17 cellular contexts compared by ENCODE assay signal in the genomic region with DNA sequence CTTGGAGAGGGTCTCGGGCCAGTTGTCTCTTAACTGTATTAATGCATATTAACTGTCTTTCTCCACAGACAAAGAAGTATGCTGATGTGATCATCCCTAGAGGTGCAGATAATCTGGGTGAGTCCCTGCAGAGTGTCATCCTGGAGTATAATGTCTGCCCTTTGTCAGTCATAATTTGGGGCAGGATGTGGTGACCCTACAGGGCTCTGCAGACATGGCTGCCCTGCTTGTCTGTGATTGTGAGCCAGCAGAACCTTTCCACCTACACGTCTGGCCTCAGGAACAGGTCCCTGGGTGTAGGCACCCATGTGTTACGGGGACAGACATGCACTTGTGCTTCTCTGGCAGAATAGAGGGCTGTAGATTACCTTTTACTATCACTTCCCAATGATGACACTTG.
DNase-seq lines count a peak whose midpoint lies in the region; ATAC-seq and TF ChIP-seq lines count a peak whose summit lies in the region.
"Had no signal": no experiment of that assay in that cellular context is flagged by ENCODE, and none has a peak within 500 bp of the region (broad histone marks: within the 10 kb centered on the region; RNA-seq: fewer than 3 reads in every experiment).

No MANE protein-coding gene starts in this region.

- peak overlapping the region; percentile 46; the same call in 1 of the 2 replicates for H4K5ac ChIP-seq in IMR-90 (ENCODE audit: low read depth, low read length)

- H3K56ac ChIP-seq in IMR-90 (ENCODE audit: extremely low read depth, insufficient read depth, low read length) = no peak overlapping the region

- H2BK15ac ChIP-seq in IMR-90 (ENCODE audit: low read depth, low read length) = peak overlapping the region; percentile 11; the same call in 1 of the 3 replicates

- H4K20me1 ChIP-seq in DND-41 (ENCODE audit: insufficient read depth, low read length) (peaks cover 35% of the 10 kb centered on the region), IMR-90 (ENCODE audit: insufficient read depth, low read length) (no peaks in the 10 kb centered on the region)

- DNase-seq in activated CD8-positive, alpha-beta memory T cell treated with anti-CD3 and anti-CD28 coated beads, Interleukin-2, amount 10 ng/mL, durations not matched to agents 7 days and 5 days = peak; percentile 59
- DNase-seq in activated CD8-positive, alpha-beta memory T cell treated with anti-CD3 and anti-CD28 coated beads, Interleukin-2, amount 50 U/mL, for 48 hours = no peak
- DNase-seq in DND-41 (no peak), IMR-90 (no peak), islet precursor cell (peak; percentile 52), AG08395 (ENCODE audit: low spot score) (no peak)
- DNase-seq: Caco-2; CD8-positive, alpha-beta memory T cell; DMS53; GOT3 had no signal

- CTCF ChIA-PET in activated CD8-positive, alpha-beta memory T cell treated with anti-CD3 and anti-CD28 coated beads, Interleukin-2, amount 10 ng/mL, durations not matched to agents 7 days and 5 days (lab: Charles Lee) = interaction anchor here (1.6 kb wide), 1 partner anchor 9 kb away, joined by 4 read pairs; no protein-coding TSS in a partner anchor
- CTCF ChIA-PET in IMR-90 (lab: Yijun Ruan, JAX) = interaction anchor here (0.5 to 0.9 kb wide), 2 partner anchors 77 to 145 kb away, joined by 3 read pairs; no protein-coding TSS in a partner anchor

- H3K79me1 ChIP-seq in IMR-90 (ENCODE audit: low read depth in 1 of 2, low read length in 2 of 2) = peaks cover 22 to 60% of the 10 kb centered on the region in 2 experiments; a peak in 3 of 4 replicates

- H2BK5ac ChIP-seq in IMR-90 (ENCODE audit: low read depth, low read length, poor library complexity, severe bottlenecking) = peak overlapping the region; percentile 59

- BruUV-seq in IMR-90 (replicated peaks; lab: Mats Ljungman, UMichigan) = no TSS peak

- no peak overlapping the region for H2BK120ac ChIP-seq in IMR-90 (ENCODE audit: low read depth, low read length)

- no peak overlapping the region for H3K23ac ChIP-seq in IMR-90 (ENCODE audit: low read depth, low read length)

- H3K27ac Mint-ChIP-seq in activated CD8-positive, alpha-beta memory T cell treated with anti-CD3 and anti-CD28 coated beads, Interleukin-2, amount 10 ng/mL, durations not matched to agents 7 days and 5 days = peak overlapping the region; percentile 47
- H3K27ac Mint-ChIP-seq: CD14-positive monocyte had no signal

- H3K4ac ChIP-seq in IMR-90 (ENCODE audit: low read depth, low read length) = 0 out of 2 replicates have a peak overlapping the region, but pooled peaks have one; percentile 6

- intact Hi-C loops in IMR-90 (cut with micrococcal nuclease) = no loop called here

- H3K36me3 Mint-ChIP-seq in activated CD8-positive, alpha-beta memory T cell treated with anti-CD3 and anti-CD28 coated beads, Interleukin-2, amount 10 ng/mL, durations not matched to agents 7 days and 5 days = peaks cover 12% of the 10 kb centered on the region

- H3K14ac ChIP-seq in IMR-90 (replicated peaks; ENCODE audit: low read depth, low read length) = 0 out of 2 replicates have a peak overlapping the region, but pooled peaks have one; percentile 35

- no peak overlapping the region for H4K8ac ChIP-seq in IMR-90 (ENCODE audit: low read depth in 2 of 2, low read length in 2 of 2)

- no CpG with 5 or more reads among the region's 3 CpGs for WGBS in IMR-90 (ENCODE audit: extremely low coverage in 2 of 2, insufficient read length in 1 of 2), 2 experiments

- H3K9me3 Mint-ChIP-seq in activated CD8-positive, alpha-beta memory T cell treated with anti-CD3 and anti-CD28 coated beads, Interleukin-2, amount 10 ng/mL, durations not matched to agents 7 days and 5 days (ENCODE audit: low read depth) = no peaks in the 10 kb centered on the region
- H3K9me3 Mint-ChIP-seq: CD8-positive, alpha-beta memory T cell had no signal

- H3K4me3 Mint-ChIP-seq in activated CD8-positive, alpha-beta memory T cell treated with anti-CD3 and anti-CD28 coated beads, Interleukin-2, amount 10 ng/mL, durations not matched to agents 7 days and 5 days = no peak overlapping the region
- H3K4me3 Mint-ChIP-seq: CD14-positive monocyte; CD8-positive, alpha-beta memory T cell had no signal

- H4K91ac ChIP-seq in IMR-90 (ENCODE audit: insufficient read depth, low read depth, low read length) = peak overlapping the region; percentile 1; the same call in 1 of the 2 replicates

- H3K4me1 Mint-ChIP-seq in activated CD8-positive, alpha-beta memory T cell treated with anti-CD3 and anti-CD28 coated beads, Interleukin-2, amount 10 ng/mL, durations not matched to agents 7 days and 5 days = peaks cover 7% of the 10 kb centered on the region
- H3K4me1 Mint-ChIP-seq: CD8-positive, alpha-beta memory T cell had no signal

- H3K4me3 ChIP-seq in DND-41 (ENCODE audit: low read depth in 1 of 2, low read length in 2 of 2) (no peak overlapping the region), IMR-90 (ENCODE audit: insufficient read depth, low read depth, low read length) (no peak overlapping the region)
- H3K4me3 ChIP-seq: A549, GM12878, HAP-1, K562 had no signal

- H3K79me2 ChIP-seq in DND-41 (ENCODE audit: insufficient read depth, low read length) = peaks cover 40% of the 10 kb centered on the region

- no peaks in the 10 kb centered on the region for H3K27me3 Mint-ChIP-seq in activated CD8-positive, alpha-beta memory T cell treated with anti-CD3 and anti-CD28 coated beads, Interleukin-2, amount 10 ng/mL, durations not matched to agents 7 days and 5 days
- H3K27me3 Mint-ChIP-seq: CD8-positive, alpha-beta memory T cell had no signal

- in situ Hi-C loops in IMR-90 (cut with MboI; ENCODE audit: low sequenced_read_pairs) = no loop called here

- no peak overlapping the region for H2AK9ac ChIP-seq in IMR-90 (replicated peaks; ENCODE audit: low read depth, low read length, poor library complexity)

- H3K27ac ChIP-seq in DND-41 (ENCODE audit: low read length) (0 out of 2 replicates have a peak overlapping the region, but pooled peaks have one; percentile 30), IMR-90 (ENCODE audit: insufficient read depth, low read length) (no peak overlapping the region)
- H3K27ac ChIP-seq: A549 had no signal

- no peaks in the 10 kb centered on the region for H3K4me1 ChIP-seq in DND-41 (ENCODE audit: insufficient read depth, low read length)
- peaks cover 22% of the 10 kb centered on the region for H3K4me1 ChIP-seq in IMR-90 (ENCODE audit: control insufficient read depth, insufficient read depth, low read length)
- H3K4me1 ChIP-seq: HAP-1 had no signal

- no peak for TF ChIP-seq CTCF in DND-41 (IDR thresholded peaks at IDR 0.05; ENCODE audit: borderline replicate concordance, extremely low read depth, low read length, poor library complexity, severe bottlenecking)
- TF ChIP-seq CTCF in IMR-90 (conservative IDR thresholded peaks at IDR 0.05; ENCODE audit: low read depth, low read length) = no peak

- no peak for TF ChIP-seq RAD21 in IMR-90 (IDR thresholded peaks at IDR 0.05; ENCODE audit: low read length)

- no peak overlapping the region for H3K9ac ChIP-seq in DND-41 (ENCODE audit: low read depth, low read length)
- no peak overlapping the region for H3K9ac ChIP-seq in IMR-90 (ENCODE audit: low read depth, low read length)

- POLR2A ChIA-PET in IMR-90 (lab: Charles Lee; ENCODE audit: unreplicated experiment) = no interaction called here

- 0 out of 2 replicates have a peak overlapping the region, but pooled peaks have one; percentile 21 for H2BK20ac ChIP-seq in IMR-90 (ENCODE audit: low read depth, low read length)

- H3K27me3 ChIP-seq in DND-41 (ENCODE audit: insufficient read depth, low read length, poor library complexity) (no peaks in the 10 kb centered on the region), IMR-90 (ENCODE audit: control insufficient read depth, insufficient read depth, low read length) (no peaks in the 10 kb centered on the region)

- H3K18ac ChIP-seq in IMR-90 (ENCODE audit: low read depth, low read length) = peak overlapping the region; percentile 19; the same call in 1 of the 2 replicates

- H3K4me2 ChIP-seq in DND-41 (ENCODE audit: insufficient read depth, low read length) = no peak overlapping the region
- H3K4me2 ChIP-seq in IMR-90 (ENCODE audit: low read depth, low read length) = no peak overlapping the region
- H3K4me2 ChIP-seq: A549 had no signal

- peaks cover 35% of the 10 kb centered on the region for H3K9me1 ChIP-seq in IMR-90 (ENCODE audit: insufficient read depth, low read length)

- TF ChIP-seq POLR2A in IMR-90 (IDR thresholded peaks at IDR 0.05; ENCODE audit: low read depth, low read length) = no peak

- H3K9me3 ChIP-seq in DND-41 (ENCODE audit: insufficient read depth, low read length, severe bottlenecking) (no peaks in the 10 kb centered on the region), IMR-90 (ENCODE audit: control insufficient read depth, insufficient read depth, low read length) (no peaks in the 10 kb centered on the region)
- H3K9me3 ChIP-seq: A549, Caco-2, HAP-1 had no signal

- peaks cover 92% of the 10 kb centered on the region for H3K36me3 ChIP-seq in DND-41 (ENCODE audit: insufficient read depth, low read length)
- peaks cover 26% of the 10 kb centered on the region for H3K36me3 ChIP-seq in IMR-90 (ENCODE audit: control insufficient read depth, insufficient read depth, low read length)

- ATAC-seq in activated CD8-positive, alpha-beta memory T cell treated with anti-CD3 and anti-CD28 coated beads, Interleukin-2, amount 10 ng/mL, durations not matched to agents 7 days and 5 days = peak; percentile 79
- ATAC-seq in DND-41 (ENCODE audit: insufficient read depth, low read depth) (peak; percentile 66), IMR-90 (ENCODE audit: low read depth) (no peak), HG02981 (IDR thresholded peaks at IDR 0.05; ENCODE audit: unreplicated experiment) (no peak), HG03442 (IDR thresholded peaks at IDR 0.05; ENCODE audit: unreplicated experiment) (no peak)
- ATAC-seq: A549, GM12878, K562 had no signal

- dilution Hi-C loops in IMR-90 (cut with HindIII; ENCODE audit: low sequenced_read_pairs, unreplicated experiment) = no loop called here

- H2AFZ ChIP-seq in DND-41 (ENCODE audit: low read depth, low read length) (no peak overlapping the region), IMR-90 (replicated peaks; ENCODE audit: low read length, poor library complexity) (no peak overlapping the region)

- H2AK5ac ChIP-seq in IMR-90 (ENCODE audit: low read depth, low read length) = 0 out of 2 replicates have a peak overlapping the region, but pooled peaks have one; percentile 29

TF ChIP-seq in IMR-90, 13 proteins besides CTCF, POLR2A, EP300 and RAD21:
- TF ChIP-seq NFE2L2 (IDR thresholded peaks at IDR 0.05; ENCODE audit: low read depth, low read length) = no peak

Comparison
In these comparisons a context has a peak if more than half of its experiments do, and no peak if none do; other contexts are left out.
1. DNase-seq: peak in activated CD8-positive, alpha-beta memory T cell treated with anti-CD3 and anti-CD28 coated beads, Interleukin-2, amount 10 ng/mL, durations not matched to agents 7 days and 5 days (single experiment) and islet precursor cell (single experiment); none in activated CD8-positive, alpha-beta memory T cell treated with anti-CD3 and anti-CD28 coated beads, Interleukin-2, amount 50 U/mL, for 48 hours (single experiment), DND-41 (single experiment), IMR-90 (single experiment) and AG08395 (single experiment).
2. ATAC-seq: peak in activated CD8-positive, alpha-beta memory T cell treated with anti-CD3 and anti-CD28 coated beads, Interleukin-2, amount 10 ng/mL, durations not matched to agents 7 days and 5 days (single experiment) and DND-41 (single experiment); none in IMR-90 (single experiment), HG02981 (single experiment) and HG03442 (single experiment).